ENCODE assay signal across 21 cellular contexts in genomic region chr17:14361945-14362508, GRCh38.
"Had no signal": no experiment of that assay in that cellular context is flagged by ENCODE, and none has a peak within 500 bp of the region (broad histone marks: within the 10 kb centered on the region; RNA-seq: fewer than 3 reads in every experiment).

No MANE protein-coding gene starts in this region.

- H3K9me3 ChIP-seq: psoas muscle, right lobe of liver, suprapubic skin, thyroid gland had no signal

- DNase-seq: effector CD4-positive, alpha-beta T cell; erythroblast; foreskin keratinocyte; hippocampal formation; left ventricle myocardium superior; mesendoderm; naive B cell; psoas muscle; retina; right lobe of liver; stimulated activated CD4-positive, alpha-beta T cell treated with anti-CD3 and anti-CD28 coated beads, Interleukin-4, amount 100 ng/mL, for 1 hour; stimulated activated CD8-positive, alpha-beta memory T cell treated with anti-CD3 and anti-CD28 coated beads, Interleukin-4, amount 100 ng/mL, for 48 hours; stimulated activated naive CD8-positive, alpha-beta T cell treated with anti-CD3 and anti-CD28 coated beads, Interleukin-15, Interleukin-2, amounts not matched to agents 100 U/mL and 50 U/mL, for 24 hours; thyroid gland had no signal

- H3K4me1 ChIP-seq: foreskin keratinocyte, psoas muscle, suprapubic skin, thyroid gland had no signal

- ATAC-seq: foreskin keratinocyte; left ventricle myocardium superior; psoas muscle; stimulated activated effector memory CD8-positive, alpha-beta T cell treated with anti-CD3 and anti-CD28 coated beads, Interleukin-12 subunit alpha, Interleukin-12 subunit beta, amount 100 ng/mL, for 72 hours; stimulated activated naive CD8-positive, alpha-beta T cell treated with anti-CD3 and anti-CD28 coated beads, Interleukin-15, Interleukin-2, amounts not matched to agents 100 U/mL and 50 U/mL, for 24 hours had no signal

- H3K27me3 ChIP-seq: foreskin keratinocyte, right lobe of liver, suprapubic skin, thyroid gland had no signal

- H3K4me3 ChIP-seq: coronary artery, psoas muscle, right lobe of liver, suprapubic skin, thyroid gland had no signal

- H3K36me3 ChIP-seq: right lobe of liver, suprapubic skin, thyroid gland had no signal

- FAIRE-seq: endothelial cell of umbilical vein, islet of Langerhans had no signal

- H3K27ac Mint-ChIP-seq: endodermal cell; nephron; stimulated activated effector memory CD8-positive, alpha-beta T cell treated with anti-CD3 and anti-CD28 coated beads, Interleukin-12 subunit alpha, Interleukin-12 subunit beta, amount 100 ng/mL, for 72 hours had no signal

- H3K27ac ChIP-seq: coronary artery, foreskin keratinocyte, psoas muscle, right lobe of liver, suprapubic skin, thyroid gland had no signal

- H3K9me3 Mint-ChIP-seq: endodermal cell; nephron; stimulated activated effector memory CD8-positive, alpha-beta T cell treated with anti-CD3 and anti-CD28 coated beads, Interleukin-12 subunit alpha, Interleukin-12 subunit beta, amount 100 ng/mL, for 72 hours had no signal
